ENCODE assay signal across 26 cellular contexts in the genomic region with DNA sequence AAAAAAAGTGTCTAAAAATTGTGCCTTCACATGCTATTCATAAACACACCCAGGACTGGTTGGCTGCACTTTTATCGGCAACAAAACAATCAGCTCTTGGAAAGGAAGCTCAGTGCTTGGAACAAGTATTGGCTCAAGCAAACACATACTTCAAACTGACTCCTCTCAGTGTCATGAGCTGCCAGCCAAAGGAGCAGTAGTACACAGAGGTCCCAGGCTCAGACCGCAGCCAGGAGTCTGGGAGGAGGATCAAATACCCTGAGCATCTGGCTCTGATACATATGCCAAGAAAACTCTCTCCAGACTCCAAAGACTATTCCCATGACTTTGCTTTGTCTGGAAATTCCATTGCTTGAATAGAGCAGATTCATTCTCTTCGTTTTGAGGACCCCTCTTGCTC.
DNase-seq lines count a peak whose midpoint lies in the region; ATAC-seq and TF ChIP-seq lines count a peak whose summit lies in the region.
"Had no signal": no experiment of that assay in that cellular context is flagged by ENCODE, and none has a peak within 500 bp of the region (broad histone marks: within the 10 kb centered on the region; RNA-seq: fewer than 3 reads in every experiment).

No MANE protein-coding gene starts in this region.

- no peak overlapping the region for H2BK120ac ChIP-seq in mesendoderm (ENCODE audit: low read depth, low read length)

- H4K20me1 ChIP-seq in neural progenitor cell (ENCODE audit: low read depth) = no peaks in the 10 kb centered on the region

- H3K9me3 ChIP-seq in ascending aorta (no peaks in the 10 kb centered on the region), left ventricle myocardium inferior (replicated peaks) (no peaks in the 10 kb centered on the region), sigmoid colon (no peaks in the 10 kb centered on the region), neural progenitor cell (ENCODE audit: low read depth) (no peaks in the 10 kb centered on the region)
- H3K9me3 ChIP-seq: A549, right lobe of liver, stomach had no signal

- H3K36me3 ChIP-seq in ascending aorta (no peaks in the 10 kb centered on the region), left ventricle myocardium inferior (no peaks in the 10 kb centered on the region), sigmoid colon (no peaks in the 10 kb centered on the region), mesendoderm (ENCODE audit: control insufficient read depth, insufficient read depth, low read length) (no peaks in the 10 kb centered on the region), neural progenitor cell (no peaks in the 10 kb centered on the region)
- H3K36me3 ChIP-seq: right lobe of liver, stomach had no signal

- no peak overlapping the region for H3K4ac ChIP-seq in mesendoderm (ENCODE audit: low read depth, low read length)

- no peak for TF ChIP-seq POLR2A in sigmoid colon (IDR thresholded peaks at IDR 0.05)

- H3K4me3 Mint-ChIP-seq in neural progenitor cell = no peak overlapping the region
- H3K4me3 Mint-ChIP-seq: activated T-cell treated with anti-CD3 and anti-CD28 coated beads, Interleukin-2, amount 50 U/mL, for 72 hours; mesothelial cell of epicardium; naive thymus-derived CD8-positive, alpha-beta T cell; T-helper 2 cell treated with Interferon-gamma antibody and Interleukin-4, amounts not matched to agents 5 μg/mL and 100 μg/mL, for 36 hours had no signal

- H3K27me3 ChIP-seq in ascending aorta (no peaks in the 10 kb centered on the region), left ventricle myocardium inferior (ENCODE audit: low read depth) (no peaks in the 10 kb centered on the region), sigmoid colon (no peaks in the 10 kb centered on the region), mesendoderm (ENCODE audit: insufficient read depth, low read length, poor library complexity) (no peaks in the 10 kb centered on the region), neural progenitor cell (no peaks in the 10 kb centered on the region)
- H3K27me3 ChIP-seq: right lobe of liver, stomach had no signal

- no peaks in the 10 kb centered on the region for H3K9me3 Mint-ChIP-seq in neural progenitor cell
- H3K9me3 Mint-ChIP-seq: mesothelial cell of epicardium had no signal

- no peaks in the 10 kb centered on the region for H3K79me2 ChIP-seq in mesendoderm (ENCODE audit: control insufficient read depth, insufficient read depth, low read length)
- H3K79me2 ChIP-seq in neural progenitor cell (ENCODE audit: low read depth) = no peaks in the 10 kb centered on the region

- H3K23ac ChIP-seq in mesendoderm (ENCODE audit: low read length) = no peak overlapping the region

- no peak overlapping the region for H2AK5ac ChIP-seq in mesendoderm (ENCODE audit: low read length)

- H3K4me1 Mint-ChIP-seq in neural progenitor cell = peaks cover 36% of the 10 kb centered on the region
- H3K4me1 Mint-ChIP-seq: naive thymus-derived CD8-positive, alpha-beta T cell had no signal

- no peak overlapping the region for H3K9ac ChIP-seq in mesendoderm (ENCODE audit: low read length)
- no peak overlapping the region for H3K9ac ChIP-seq in neural progenitor cell

- H3K18ac ChIP-seq in mesendoderm (ENCODE audit: low read length) = no peak overlapping the region

- H3K27ac ChIP-seq in ascending aorta (peak overlapping the region; percentile 31 to 61), left ventricle myocardium inferior (replicated peaks) (peak overlapping the region; percentile 63), sigmoid colon (peak overlapping the region in 2 of 4 donors; percentile 44 to 47), mesendoderm (ENCODE audit: low read depth, low read length) (no peak overlapping the region), neural progenitor cell (no peak overlapping the region)
- H3K27ac ChIP-seq: A549, right lobe of liver, stomach, VCaP had no signal

- H3F3A ChIP-seq in neural progenitor cell (ENCODE audit: low read depth) = no peaks in the 10 kb centered on the region

- H3K56ac ChIP-seq in mesendoderm (ENCODE audit: low read length) = no peak overlapping the region

- H3K27me3 Mint-ChIP-seq in neural progenitor cell (ENCODE audit: insufficient read depth, low read depth) = peaks cover 7% of the 10 kb centered on the region

- H3K36me3 Mint-ChIP-seq in neural progenitor cell = no peaks in the 10 kb centered on the region
- H3K36me3 Mint-ChIP-seq: mesothelial cell of epicardium; naive thymus-derived CD8-positive, alpha-beta T cell had no signal

- H2AFZ ChIP-seq in neural progenitor cell (replicated peaks) = no peak overlapping the region

- H4K5ac ChIP-seq in mesendoderm (ENCODE audit: low read length) = no peak overlapping the region

- no peak overlapping the region for H2BK15ac ChIP-seq in mesendoderm (replicated peaks; ENCODE audit: low read depth)

- ATAC-seq in GM21360 (IDR thresholded peaks at IDR 0.05; ENCODE audit: unreplicated experiment) (no peak), GM21381 (IDR thresholded peaks at IDR 0.05; ENCODE audit: unreplicated experiment) (no peak)
- ATAC-seq: A549; activated T-cell treated with anti-CD3 and anti-CD28 coated beads, Interleukin-2, amount 50 U/mL, for 72 hours; naive thymus-derived CD8-positive, alpha-beta T cell; right lobe of liver had no signal

- TF ChIP-seq EP300 in sigmoid colon (IDR thresholded peaks at IDR 0.05) = no peak

- H3K4me3 ChIP-seq in ascending aorta (peak overlapping the region in 1 of 2 donors; percentile 2), left ventricle myocardium inferior (no peak overlapping the region), sigmoid colon (no peak overlapping the region), mesendoderm (ENCODE audit: low read length) (no peak overlapping the region), neural progenitor cell (no peak overlapping the region)
- H3K4me3 ChIP-seq: A549, right lobe of liver, stomach had no signal

- no peak overlapping the region for H4K8ac ChIP-seq in mesendoderm (ENCODE audit: low read depth, low read length)

- H2BK5ac ChIP-seq in mesendoderm (ENCODE audit: low read length) = no peak overlapping the region

- intact Hi-C loops in ascending aorta (cut with DNase I) (no loop called here), left ventricle myocardium inferior (cut with micrococcal nuclease) (no loop called here), sigmoid colon (cut with DNase I) (loop anchor here (5.0 kb wide), 1 partner anchor 62 kb away; no protein-coding TSS in a partner anchor)

- H3K4me2 ChIP-seq in mesendoderm (ENCODE audit: low read length) = no peak overlapping the region
- no peak overlapping the region for H3K4me2 ChIP-seq in neural progenitor cell
- H3K4me2 ChIP-seq: A549 had no signal

- DNase-seq in DMS 273 (lab: John Stamatoyannopoulos, UW; ENCODE audit: unreplicated experiment) = peak; percentile 93
- DNase-seq in ascending aorta (ENCODE audit: low spot score in 2 of 2) = no peak
- DNase-seq in left ventricle myocardium inferior = peak; percentile 53
- peak; percentile 86 for DNase-seq in sigmoid colon
- no peak for DNase-seq in mesendoderm
- no peak for DNase-seq in neural progenitor cell (ENCODE audit: low spot score)
- DNase-seq: activated CD4-positive, alpha-beta T cell treated with anti-CD3 and anti-CD28 coated beads for 48 hours; activated naive CD4-positive, alpha-beta T cell treated with anti-CD3 and anti-CD28 coated beads, Interleukin-2, amount 50 U/mL, for 16 hours; activated T-cell treated with anti-CD3 and anti-CD28 coated beads, Interleukin-2, amount 50 U/mL, for 72 hours; caudate nucleus; COR-L47; dermis blood vessel endothelial cell; DMS79 treated with DMSO at 0.1 percent for 48 hours; naive thymus-derived CD8-positive, alpha-beta T cell; NCI-H187; NCI-H2227 treated with DMSO at 0.1 percent for 48 hours; OCI-M1; right lobe of liver; stimulated activated CD8-positive, alpha-beta memory T cell treated with anti-CD3 and anti-CD28 coated beads, Interleukin-4, amount 100 ng/mL, for 48 hours; stomach had no signal

- no peaks in the 10 kb centered on the region for H3K79me1 ChIP-seq in mesendoderm (ENCODE audit: low read length)

- 59 to 65% methylated on average over 3 of the region's 3 CpGs for WGBS in sigmoid colon, 2 donors
- WGBS in mesendoderm (ENCODE audit: extremely low coverage, insufficient coverage, low lambda C conversion rate) = no CpG with 5 or more reads among the region's 3 CpGs

- no peak overlapping the region for H3K27ac Mint-ChIP-seq in neural progenitor cell
- H3K27ac Mint-ChIP-seq: activated T-cell treated with anti-CD3 and anti-CD28 coated beads, Interleukin-2, amount 50 U/mL, for 72 hours; mesothelial cell of epicardium; naive thymus-derived CD8-positive, alpha-beta T cell; T-helper 2 cell treated with Interferon-gamma antibody and Interleukin-4, amounts not matched to agents 5 μg/mL and 100 μg/mL, for 36 hours had no signal

- peaks cover 13 to 30% of the 10 kb centered on the region in 2 donors for H3K4me1 ChIP-seq in ascending aorta
- peaks cover 19% of the 10 kb centered on the region for H3K4me1 ChIP-seq in left ventricle myocardium inferior
- peaks cover 0 to 46% (median 43%) of the 10 kb centered on the region in 4 donors for H3K4me1 ChIP-seq in sigmoid colon
- H3K4me1 ChIP-seq in mesendoderm (ENCODE audit: control insufficient read depth, low read depth, low read length) = no peaks in the 10 kb centered on the region
- H3K4me1 ChIP-seq in neural progenitor cell = peaks cover 7% of the 10 kb centered on the region
- H3K4me1 ChIP-seq: A549, right lobe of liver had no signal

- TF ChIP-seq CTCF in ascending aorta (IDR thresholded peaks at IDR 0.05) (no peak), left ventricle myocardium inferior (IDR thresholded peaks at IDR 0.05; ENCODE audit: borderline replicate concordance) (no peak), sigmoid colon (IDR thresholded peaks at IDR 0.05) (no peak), neural progenitor cell (IDR thresholded peaks at IDR 0.05) (no peak)

Comparison
In these comparisons a context has a peak if more than half of its experiments do, and no peak if none do; other contexts are left out.
1. DNase-seq: peak in DMS 273 (single experiment), left ventricle myocardium inferior (single experiment) and sigmoid colon (single experiment); none in ascending aorta (0 of 2), mesendoderm (single experiment) and neural progenitor cell (single experiment).
2. H3K27ac ChIP-seq: peak in ascending aorta (2 of 2) and left ventricle myocardium inferior (single experiment); none in mesendoderm (single experiment) and neural progenitor cell (single experiment).